10 cellular contexts compared by ENCODE assay signal in the genomic region with DNA sequence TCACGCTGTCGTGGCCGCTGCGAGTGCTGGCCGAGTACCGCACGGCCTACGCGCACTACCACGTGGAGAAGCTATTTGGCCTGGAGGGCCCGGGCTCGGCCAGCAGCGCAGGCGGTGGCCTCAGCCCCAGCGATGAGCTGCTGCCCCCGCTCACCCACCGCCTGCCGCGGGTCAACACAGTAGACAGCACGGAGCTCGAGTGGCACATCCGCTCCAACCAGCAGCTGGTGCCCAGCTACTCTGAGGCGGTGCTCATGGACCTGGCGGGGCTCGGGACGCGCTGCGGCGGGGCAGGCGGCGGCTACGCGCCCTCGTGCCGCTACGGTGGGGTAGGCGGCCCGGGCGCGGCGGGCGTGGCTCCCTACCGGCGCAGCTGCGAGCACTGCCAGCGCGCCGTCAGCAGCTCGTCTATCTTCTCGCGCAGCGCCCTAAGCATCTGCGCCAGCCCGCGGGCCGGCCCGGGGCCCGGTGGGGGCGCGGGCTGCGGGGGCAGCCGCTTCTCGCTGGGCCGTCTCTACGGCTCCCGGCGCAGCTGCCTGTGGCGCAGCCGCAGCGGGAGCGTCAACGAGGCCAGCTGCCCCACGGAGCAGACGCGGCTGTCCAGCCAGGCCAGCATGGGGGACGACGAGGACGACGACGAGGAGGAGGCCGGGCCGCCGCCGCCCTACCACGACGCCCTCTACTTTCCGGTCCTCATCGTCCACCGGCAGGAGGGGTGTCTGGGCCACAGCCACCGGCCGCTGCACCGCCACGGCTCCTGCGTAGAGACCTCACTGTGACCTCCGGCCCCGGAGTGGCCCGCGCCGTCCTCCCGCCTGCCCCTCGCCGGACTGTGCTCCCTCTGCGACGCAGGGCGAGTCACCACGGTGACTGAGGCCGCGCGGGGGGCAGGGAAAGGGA. TPM values are rescaled to one million over a fixed set of nuclear protein-coding genes. Genes with fewer than 3 reads are reported as not detected.
DNase-seq lines count a peak whose midpoint lies in the region; ATAC-seq and TF ChIP-seq lines count a peak whose summit lies in the region.
"Had no signal": no experiment of that assay in that cellular context is flagged by ENCODE, and none has a peak within 500 bp of the region (broad histone marks: within the 10 kb centered on the region; RNA-seq: fewer than 3 reads in every experiment).

No MANE protein-coding gene starts in this region.

- no peak for TF ChIP-seq POLR2A in stomach (IDR thresholded peaks at IDR 0.05)

- no peaks in the 10 kb centered on the region for H3F3A ChIP-seq in SK-N-SH (replicated peaks; ENCODE audit: insufficient read depth)

- ATAC-seq in SK-N-SH treated with all-trans-retinoic acid at 6 μM for 48 hours (no peak), sciatic nerve (no peak)

- H3K4me2 ChIP-seq in SK-N-SH, result no peak overlapping the region

- H3K79me2 ChIP-seq in SK-N-SH (ENCODE audit: insufficient read depth), result no peaks in the 10 kb centered on the region

- CTCF ChIA-PET in SK-N-SH (lab: Yijun Ruan, JAX), result interaction anchor here (1.2 kb wide), 1 partner anchor 62 kb away, joined by 3 read pairs; no protein-coding TSS in a partner anchor

- H3K27ac ChIP-seq in SK-N-SH (ENCODE audit: low read depth in 2 of 2, low read length in 1 of 2), result no peak overlapping the region
- no peak overlapping the region for H3K27ac ChIP-seq in stomach

- intact Hi-C loops in stomach (cut with DNase I; ENCODE audit: low total_unique reads) (no loop called here), sciatic nerve (cut with DNase I) (no loop called here)

- H3K4me1 ChIP-seq in SK-N-SH (ENCODE audit: control insufficient read depth in 1 of 2, insufficient read depth in 2 of 2, low read depth in 1 of 2, low read length in 1 of 2), result peaks cover 0 to 12% of the 10 kb centered on the region in 2 experiments; a peak in 1 of 4 replicates
- no peaks in the 10 kb centered on the region for H3K4me1 ChIP-seq in adipocyte (ENCODE audit: control insufficient read depth, insufficient read depth, low read length)
- peaks cover 4% of the 10 kb centered on the region for H3K4me1 ChIP-seq in iPS-15b (ENCODE audit: control insufficient read depth, insufficient read depth, low read length)
- peaks cover 13 to 17% (median 14%) of the 10 kb centered on the region in 4 donors for H3K4me1 ChIP-seq in stomach

- H3K4me3 ChIP-seq in SK-N-SH (ENCODE audit: low read depth in 2 of 2, low read length in 1 of 2), result no peak overlapping the region
- H3K4me3 ChIP-seq in adipocyte (ENCODE audit: low read length), result peak overlapping the region; percentile 53
- H3K4me3 ChIP-seq in iPS-15b (ENCODE audit: low read depth, low read length), result peak overlapping the region; percentile 22
- peak overlapping the region; percentile 32 to 46 (median 38) for H3K4me3 ChIP-seq in stomach

- H4K20me1 ChIP-seq in SK-N-SH (ENCODE audit: insufficient read depth), result no peaks in the 10 kb centered on the region

- H3K27me3 ChIP-seq in SK-N-SH (ENCODE audit: insufficient read depth) (0 out of 2 replicates have a peak, but pooled peaks cover 15% of the 10 kb centered on the region), adipocyte (replicated peaks; ENCODE audit: control insufficient read depth, insufficient read depth, low read length) (peaks cover 82% of the 10 kb centered on the region), iPS-15b (ENCODE audit: control insufficient read depth, insufficient read depth, low read length) (peaks cover 27% of the 10 kb centered on the region), stomach (peaks cover 0 to 85% (median 64%) of the 10 kb centered on the region in 3 donors)

- POLR2A ChIA-PET in SK-N-SH (lab: Yijun Ruan, JAX), result no interaction called here

- no peak for TF ChIP-seq EP300 in SK-N-SH (IDR thresholded peaks at IDR 0.05; ENCODE audit: borderline replicate concordance in 1 of 2, low read depth in 1 of 2, low read length in 1 of 2)
- TF ChIP-seq EP300 in stomach (IDR thresholded peaks at IDR 0.05), result no peak

- 93% methylated on average over 28 of the region's 109 CpGs for WGBS in SK-N-SH (ENCODE audit: low lambda C conversion rate)
- WGBS in stomach, 5 donors, result 7 to 25% (median 15%) methylated on average over 24 to 109 of the region's 109 CpGs

- H3K9me2 ChIP-seq in SK-N-SH, result no peaks in the 10 kb centered on the region

- no peaks in the 10 kb centered on the region for H3K36me3 ChIP-seq in SK-N-SH (replicated peaks in 1 of 2; ENCODE audit: control insufficient read depth in 1 of 2, insufficient read depth in 2 of 2, low read length in 1 of 2)
- no peaks in the 10 kb centered on the region for H3K36me3 ChIP-seq in adipocyte (ENCODE audit: control insufficient read depth, insufficient read depth, low read length, severe bottlenecking)
- H3K36me3 ChIP-seq in iPS-15b (ENCODE audit: control insufficient read depth, insufficient read depth, low read length), result peaks cover 6% of the 10 kb centered on the region
- no peaks in the 10 kb centered on the region for H3K36me3 ChIP-seq in stomach

- H2AFZ ChIP-seq in SK-N-SH (ENCODE audit: low read depth), result no peak overlapping the region

- H3K9ac ChIP-seq in SK-N-SH (no peak overlapping the region), adipocyte (ENCODE audit: low read length) (no peak overlapping the region), iPS-15b (ENCODE audit: low read depth, low read length) (no peak overlapping the region)

- no peak for TF ChIP-seq RAD21 in SK-N-SH (IDR thresholded peaks at IDR 0.05; ENCODE audit: low read length)

- H3K9me3 ChIP-seq in SK-N-SH (no peaks in the 10 kb centered on the region), adipocyte (ENCODE audit: control insufficient read depth, low read length) (no peaks in the 10 kb centered on the region), iPS-15b (ENCODE audit: control insufficient read depth, insufficient read depth, low read length) (no peaks in the 10 kb centered on the region), stomach (no peaks in the 10 kb centered on the region)

- DNase-seq in SK-N-SH (peak; percentile 22), adipocyte (ENCODE audit: low read depth) (no peak), stomach (no peak), sciatic nerve (ENCODE audit: low spot score) (no peak), A172 (ENCODE audit: low spot score) (no peak), NCI-H2081 treated with DMSO at 0.1 percent for 48 hours (lab: John Stamatoyannopoulos, UW) (no peak)

- TF ChIP-seq CTCF in SK-N-SH (IDR thresholded peaks at IDR 0.05) (no peak), stomach (IDR thresholded peaks at IDR 0.05) (no peak)

TF ChIP-seq in SK-N-SH, 30 proteins besides CTCF, POLR2A, EP300 and RAD21 (continues in another document):
- TF ChIP-seq GABPA (IDR thresholded peaks at IDR 0.05; ENCODE audit: low read depth) (no peak), RFX5 (IDR thresholded peaks at IDR 0.05; ENCODE audit: low read length) (no peak), USF1 (IDR thresholded peaks at IDR 0.05; ENCODE audit: borderline replicate concordance, low read depth) (no peak)

TF ChIP-seq in SK-N-SH treated with all-trans-retinoic acid at 6 μM for 48 hours, 23 proteins besides CTCF, POLR2A, EP300 and RAD21 (continues in another document):
- no peak for TF ChIP-seq BACH2 (CRISPR knock-in tag; IDR thresholded peaks at IDR 0.05; ENCODE audit: borderline replicate concordance)
- TF ChIP-seq ARNTL (CRISPR knock-in tag; IDR thresholded peaks at IDR 0.05; ENCODE audit: borderline replicate concordance, low read depth), result no peak
- no peak for TF ChIP-seq ZC3H10 (CRISPR knock-in tag; IDR thresholded peaks at IDR 0.05)
- TF ChIP-seq ZFP30 (CRISPR knock-in tag; IDR thresholded peaks at IDR 0.05), result no peak
- no peak for TF ChIP-seq ISL1 (CRISPR knock-in tag; IDR thresholded peaks at IDR 0.05)

RNA-seq across cellular contexts. Expression of gene TMEM151B, which starts 5.7 kb away (rescaled TPM):
- polyA plus RNA-seq in SK-N-SH (2012; rRNA removed) (0.05 and 0.10 TPM in 2 replicates), stomach (under 1 TPM in 2 of 3 donors, not detected in 1; 0.12 to 0.28 TPM)
- polyA plus RNA-seq in SK-N-SH (2012; cell fraction: cytosol; rRNA removed), result 0.08 and 0.18 TPM in 2 replicates
- polyA plus RNA-seq in SK-N-SH (2012; cell fraction: nucleus; rRNA removed), result 0.32 and 0.50 TPM in 2 replicates
- total RNA-seq in stomach (under 1 TPM in 2 of 5 donors, not detected in 3; 0.18 to 0.29 TPM), sciatic nerve (not detected)
- 0.96 and 1.3 TPM in 2 replicates for total RNA-seq in A172 (2014; rRNA removed; shearing (Covaris generic))
- total RNA-seq: M059J had no signal
- polyA plus RNA-seq: BJ had no signal

RNA-seq across cellular contexts. Expression of gene NFKBIE, which starts 10.6 kb away (rescaled TPM):
- 5.8 and 6.4 TPM in 2 replicates for polyA plus RNA-seq in SK-N-SH (2012; rRNA removed)
- 4.0 and 4.4 TPM in 2 replicates for polyA plus RNA-seq in SK-N-SH (2012; cell fraction: cytosol; rRNA removed)
- 7.8 and 12.0 TPM in 2 replicates for polyA plus RNA-seq in SK-N-SH (2012; cell fraction: nucleus; rRNA removed)
- 10 to 100 TPM in 1 of 5 donors, 1 to 10 TPM in 1, under 1 TPM in 1, not detected in 2; 0.89 to 23.5 (median 3.5) TPM for total RNA-seq in stomach
- 10 to 100 TPM in 2 of 3 donors, 1 to 10 TPM in 1; 9.9 to 14.2 (median 10.6) TPM for polyA plus RNA-seq in stomach
- 9.1 TPM for total RNA-seq in sciatic nerve
- total RNA-seq in A172 (2014; rRNA removed; shearing (Covaris generic)), result 22.4 and 33.4 TPM in 2 replicates

RNA-seq across cellular contexts. Expression of gene SLC35B2, which starts 18.7 kb away (rescaled TPM):
- 125 and 163 TPM in 2 replicates for polyA plus RNA-seq in SK-N-SH (2012; rRNA removed)
- polyA plus RNA-seq in SK-N-SH (2012; cell fraction: cytosol; rRNA removed), result 69.7 and 109 TPM in 2 replicates
- polyA plus RNA-seq in SK-N-SH (2012; cell fraction: nucleus; rRNA removed), result 108 and 123 TPM in 2 replicates
- total RNA-seq in stomach, result 10 to 100 TPM in 4 of 5 donors, 1 to 10 TPM in 1; 1.4 to 60.1 (median 27.0) TPM
- polyA plus RNA-seq in stomach, result 10 to 100 TPM in 2 of 3 donors, 1 to 10 TPM in 1; 7.3 to 17.2 (median 16.6) TPM
- 26.8 TPM for total RNA-seq in sciatic nerve
- 112 and 137 TPM in 2 replicates for total RNA-seq in A172 (2014; rRNA removed; shearing (Covaris generic))

RNA-seq across cellular contexts. Expression of gene HSP90AB1, which starts 29.1 kb away (rescaled TPM):
- polyA plus RNA-seq in SK-N-SH (2012; rRNA removed), result 843 and 1,069 TPM in 2 replicates
- 915 and 1,057 TPM in 2 replicates for polyA plus RNA-seq in SK-N-SH (2012; cell fraction: cytosol; rRNA removed)
- polyA plus RNA-seq in SK-N-SH (2012; cell fraction: nucleus; rRNA removed), result 744 and 797 TPM in 2 replicates
- total RNA-seq in stomach, result 100 to 1,000 TPM; 168 to 414 (median 370) TPM
- polyA plus RNA-seq in stomach, result 100 to 1,000 TPM; 267 to 549 (median 348) TPM
- total RNA-seq in sciatic nerve, result 470 TPM
- total RNA-seq in A172 (2014; rRNA removed; shearing (Covaris generic)), result 2,477 and 2,544 TPM in 2 replicates

RNA-seq across cellular contexts. Expression of gene AARS2, which starts 37.1 kb away (rescaled TPM):
- polyA plus RNA-seq in SK-N-SH (2012; rRNA removed), result 9.0 and 9.5 TPM in 2 replicates
- polyA plus RNA-seq in SK-N-SH (2012; cell fraction: cytosol; rRNA removed), result 3.7 and 6.2 TPM in 2 replicates
- polyA plus RNA-seq in SK-N-SH (2012; cell fraction: nucleus; rRNA removed), result 16.4 and 19.1 TPM in 2 replicates
- total RNA-seq in stomach, result 10 to 100 TPM in 2 of 5 donors, 1 to 10 TPM in 3; 6.4 to 19.3 (median 8.0) TPM
- 1 to 10 TPM; 2.9 to 4.2 (median 3.1) TPM for polyA plus RNA-seq in stomach
- total RNA-seq in sciatic nerve, result 13.3 TPM
- total RNA-seq in A172 (2014; rRNA removed; shearing (Covaris generic)), result 17.4 and 20.8 TPM in 2 replicates

Comparison
In these comparisons a context has a peak if more than half of its experiments do, and no peak if none do; other contexts are left out.
1. H3K4me3 ChIP-seq: peak in adipocyte (single experiment), iPS-15b (single experiment) and stomach (4 of 4); none in SK-N-SH (0 of 2).